ENCODE assay signal across 21 cellular contexts in genomic region chr2:176579608-176580007, GRCh38.
"Had no signal": no experiment of that assay in that cellular context is flagged by ENCODE, and none has a peak within 500 bp of the region (broad histone marks: within the 10 kb centered on the region; RNA-seq: fewer than 3 reads in every experiment).

No MANE protein-coding gene starts in this region.

- H3K4me3 Mint-ChIP-seq: immature natural killer cell; mesothelial cell of epicardium; naive thymus-derived CD4-positive, alpha-beta T cell had no signal

- H3K9me3 ChIP-seq: esophagus muscularis mucosa, gastroesophageal sphincter, heart left ventricle, left lung, lower lobe of right lung had no signal

- H3K27me3 ChIP-seq: foreskin keratinocyte, hepatocyte had no signal

- H3K4me1 Mint-ChIP-seq: immature natural killer cell had no signal

- DNase-seq: dermis blood vessel endothelial cell; dorsolateral prefrontal cortex; effector CD4-positive, alpha-beta T cell; effector memory CD4-positive, alpha-beta T cell; foreskin keratinocyte; heart left ventricle; hypothalamus; immature natural killer cell; islet precursor cell; kidney; kidney glomerular epithelial cell; left lung; left ventricle myocardium superior; lower lobe of right lung; mesenchymal stem cell; naive thymus-derived CD4-positive, alpha-beta T cell had no signal

- H3K36me3 ChIP-seq: esophagus muscularis mucosa, gastroesophageal sphincter, heart left ventricle, left lung, lower lobe of right lung had no signal

- H3K36me3 Mint-ChIP-seq: immature natural killer cell; naive thymus-derived CD4-positive, alpha-beta T cell had no signal

- H3K4me3 ChIP-seq: coronary artery, dorsolateral prefrontal cortex, esophagus muscularis mucosa, gastroesophageal sphincter, heart left ventricle, hepatocyte, left lung, lower lobe of right lung had no signal

- ATAC-seq: foreskin keratinocyte; gastroesophageal sphincter; heart left ventricle; left lung; left ventricle myocardium superior; lower lobe of right lung; naive thymus-derived CD4-positive, alpha-beta T cell had no signal

- H3K27ac Mint-ChIP-seq: immature natural killer cell; mesothelial cell of epicardium; naive thymus-derived CD4-positive, alpha-beta T cell had no signal

- H3K27ac ChIP-seq: coronary artery, dorsolateral prefrontal cortex, esophagus muscularis mucosa, foreskin keratinocyte, gastroesophageal sphincter, heart left ventricle, hepatocyte, left lung, lower lobe of right lung had no signal

- H3K4me1 ChIP-seq: left lung, lower lobe of right lung had no signal
